Comparison of ENCODE assay signal across 17 cellular contexts in the genomic region with DNA sequence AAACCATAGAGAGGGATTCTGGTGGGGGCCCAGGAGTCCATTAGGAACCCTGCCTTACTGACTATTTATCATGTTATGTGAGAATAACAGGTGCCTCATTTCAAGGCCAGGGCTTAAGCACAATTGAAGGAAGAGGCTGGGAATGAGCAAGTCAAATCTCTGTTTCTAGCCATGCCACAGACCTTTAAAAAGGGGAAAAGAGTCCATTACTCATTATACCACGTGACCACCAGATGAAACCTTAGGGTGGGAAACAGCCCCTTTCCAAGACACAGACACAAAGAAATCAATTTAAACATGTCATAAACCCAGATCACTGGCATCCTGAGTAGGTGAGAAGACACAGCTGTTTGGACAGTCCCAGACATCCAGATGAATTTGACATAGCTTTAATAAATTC. TPM values are rescaled to one million over a fixed set of nuclear protein-coding genes. Genes with fewer than 3 reads are reported as not detected.
DNase-seq lines count a peak whose midpoint lies in the region; ATAC-seq, FAIRE-seq and TF ChIP-seq lines count a peak whose summit lies in the region.
"Had no signal": no experiment of that assay in that cellular context is flagged by ENCODE, and none has a peak within 500 bp of the region (broad histone marks: within the 10 kb centered on the region; RNA-seq: fewer than 3 reads in every experiment).

No MANE protein-coding gene starts in this region.

- H3K9me3 Mint-ChIP-seq in activated T-helper 17 cell treated with anti-CD3 and anti-CD28 coated beads, Interleukin-2, amount 50 U/mL, for 72 hours, result no peaks in the 10 kb centered on the region
- H3K9me3 Mint-ChIP-seq in stimulated activated effector memory CD8-positive, alpha-beta T cell treated with anti-CD3 and anti-CD28 coated beads, Interleukin-12 subunit alpha, Interleukin-12 subunit beta, amount 100 ng/mL, for 72 hours, result no peaks in the 10 kb centered on the region
- H3K9me3 Mint-ChIP-seq: CD4-positive, alpha-beta T cell; GM23338 had no signal

- intact Hi-C loops in HepG2 (cut with micrococcal nuclease; ENCODE audit: unreplicated experiment) (no loop called here), right lobe of liver (cut with DNase I) (no loop called here), breast epithelium (cut with DNase I; ENCODE audit: low total_unique reads) (no loop called here)

- no peak overlapping the region for H3K4me3 ChIP-seq in HepG2 (replicated peaks in 1 of 3; ENCODE audit: insufficient read depth in 1 of 3, low read depth in 2 of 3, low read length in 3 of 3)
- no peak overlapping the region for H3K4me3 ChIP-seq in right lobe of liver
- no peak overlapping the region for H3K4me3 ChIP-seq in gastroesophageal sphincter
- no peak overlapping the region for H3K4me3 ChIP-seq in breast epithelium
- H3K4me3 ChIP-seq: GM23338, MG63 had no signal

- TF ChIP-seq POLR2A in HepG2 (IDR thresholded peaks at IDR 0.05; ENCODE audit: insufficient read depth in 1 of 2, low read depth in 2 of 2, low read length in 2 of 2), result no peak
- no peak for TF ChIP-seq POLR2A in right lobe of liver (IDR thresholded peaks at IDR 0.05)
- TF ChIP-seq POLR2A in gastroesophageal sphincter (IDR thresholded peaks at IDR 0.05), result no peak
- no peak for TF ChIP-seq POLR2A in breast epithelium (IDR thresholded peaks at IDR 0.05)

- ATAC-seq in HepG2 (no peak), right lobe of liver (no peak), gastroesophageal sphincter (no peak), HG03520 (IDR thresholded peaks at IDR 0.05; ENCODE audit: unreplicated experiment) (no peak)
- peak; percentile 57 for ATAC-seq in activated T-helper 17 cell treated with anti-CD3 and anti-CD28 coated beads, Interleukin-2, amount 50 U/mL, for 72 hours (replicated peaks)
- ATAC-seq in stimulated activated effector memory CD8-positive, alpha-beta T cell treated with anti-CD3 and anti-CD28 coated beads, Interleukin-12 subunit alpha, Interleukin-12 subunit beta, amount 100 ng/mL, for 72 hours, result peak; percentile 21
- ATAC-seq: GM23338, PC-3 had no signal

- H3K27me3 ChIP-seq in HepG2 (ENCODE audit: control insufficient read depth in 1 of 2, insufficient read depth in 2 of 2, low read length in 2 of 2) (no peaks in the 10 kb centered on the region), right lobe of liver (no peaks in the 10 kb centered on the region), gastroesophageal sphincter (no peaks in the 10 kb centered on the region), breast epithelium (no peaks in the 10 kb centered on the region)

- H3K4me1 Mint-ChIP-seq in activated T-helper 17 cell treated with anti-CD3 and anti-CD28 coated beads, Interleukin-2, amount 50 U/mL, for 72 hours, result peaks cover 7% of the 10 kb centered on the region
- H3K4me1 Mint-ChIP-seq in stimulated activated effector memory CD8-positive, alpha-beta T cell treated with anti-CD3 and anti-CD28 coated beads, Interleukin-12 subunit alpha, Interleukin-12 subunit beta, amount 100 ng/mL, for 72 hours, result peaks cover 10% of the 10 kb centered on the region

- 0% methylated on average over 1 of the region's 1 CpG for WGBS in HepG2 (ENCODE audit: low lambda C conversion rate)
- WGBS in right lobe of liver (ENCODE audit: insufficient coverage, low coverage, low lambda C conversion rate, missing lambda C conversion rate), result 70% methylated on average over 1 of the region's 1 CpG
- WGBS in gastroesophageal sphincter (ENCODE audit: low coverage in 1 of 2), 2 donors, result 0% methylated on average over 1 of the region's 1 CpG; no CpG with 5 or more reads in 1 of the 2 donors

- TF ChIP-seq CTCF in HepG2 (CRISPR knock-in tag; IDR thresholded peaks at IDR 0.05) (no peak), right lobe of liver (IDR thresholded peaks at IDR 0.05) (no peak), gastroesophageal sphincter (IDR thresholded peaks at IDR 0.05) (no peak), breast epithelium (IDR thresholded peaks at IDR 0.05) (no peak)

- peaks cover 16% of the 10 kb centered on the region for H3K4me1 ChIP-seq in HepG2 (ENCODE audit: insufficient read depth, low read length)
- no peaks in the 10 kb centered on the region for H3K4me1 ChIP-seq in right lobe of liver
- H3K4me1 ChIP-seq in gastroesophageal sphincter, result peaks cover 0 to 34% (median 13%) of the 10 kb centered on the region in 3 donors
- peaks cover 0 to 4% of the 10 kb centered on the region in 2 donors for H3K4me1 ChIP-seq in breast epithelium

- no peaks in the 10 kb centered on the region for H3K79me2 ChIP-seq in HepG2 (ENCODE audit: insufficient read depth, low read length)

- in situ Hi-C loops in HepG2 (cut with HindIII; ENCODE audit: extremely low pct_ligation_motif_present, low pct_unique_long_range_greater_than_20kb), result no loop called here

- POLR2A ChIA-PET in HepG2 (lab: Yijun Ruan, JAX), result no interaction called here

- FAIRE-seq in HepG2 (lab: Jason Lieb, UNC), result no peak
- FAIRE-seq: GM18507 had no signal

- peaks cover 18% of the 10 kb centered on the region for H3K27me3 Mint-ChIP-seq in activated T-helper 17 cell treated with anti-CD3 and anti-CD28 coated beads, Interleukin-2, amount 50 U/mL, for 72 hours

- H3K4me2 ChIP-seq in HepG2 (ENCODE audit: low read depth, low read length), result no peak overlapping the region
- H3K4me2 ChIP-seq: GM23338 had no signal

- H3K36me3 Mint-ChIP-seq in activated T-helper 17 cell treated with anti-CD3 and anti-CD28 coated beads, Interleukin-2, amount 50 U/mL, for 72 hours (ENCODE audit: low read depth), result no peaks in the 10 kb centered on the region
- H3K36me3 Mint-ChIP-seq in stimulated activated effector memory CD8-positive, alpha-beta T cell treated with anti-CD3 and anti-CD28 coated beads, Interleukin-12 subunit alpha, Interleukin-12 subunit beta, amount 100 ng/mL, for 72 hours, result no peaks in the 10 kb centered on the region

- no peak overlapping the region for H3K4me3 Mint-ChIP-seq in activated T-helper 17 cell treated with anti-CD3 and anti-CD28 coated beads, Interleukin-2, amount 50 U/mL, for 72 hours
- H3K4me3 Mint-ChIP-seq in stimulated activated effector memory CD8-positive, alpha-beta T cell treated with anti-CD3 and anti-CD28 coated beads, Interleukin-12 subunit alpha, Interleukin-12 subunit beta, amount 100 ng/mL, for 72 hours, result no peak overlapping the region
- H3K4me3 Mint-ChIP-seq: CD4-positive, alpha-beta T cell; GM23338 had no signal

- no peak for TF ChIP-seq RAD21 in HepG2 (CRISPR knock-in tag; IDR thresholded peaks at IDR 0.05)

- BruUV-seq in HepG2 (replicated peaks; lab: Mats Ljungman, UMichigan), result no TSS peak

- H3K9ac ChIP-seq in HepG2 (ENCODE audit: insufficient read depth, low read depth, low read length), result no peak overlapping the region

- H3K36me3 ChIP-seq in HepG2 (replicated peaks in 1 of 2; ENCODE audit: control insufficient read depth in 1 of 2, insufficient read depth in 2 of 2, low read length in 2 of 2) (no peaks in the 10 kb centered on the region), right lobe of liver (no peaks in the 10 kb centered on the region), gastroesophageal sphincter (no peaks in the 10 kb centered on the region), breast epithelium (no peaks in the 10 kb centered on the region)
- H3K36me3 ChIP-seq: MG63 had no signal

- H3K9me3 ChIP-seq in HepG2 (ENCODE audit: low read length) (no peaks in the 10 kb centered on the region), right lobe of liver (no peaks in the 10 kb centered on the region), gastroesophageal sphincter (no peaks in the 10 kb centered on the region), breast epithelium (no peaks in the 10 kb centered on the region)
- H3K9me3 ChIP-seq: MG63 had no signal

- no peaks in the 10 kb centered on the region for H4K20me1 ChIP-seq in HepG2 (ENCODE audit: insufficient read depth, low read length)

- H3K27ac ChIP-seq in HepG2 (ENCODE audit: extremely low read length, insufficient read depth, low read length), result no peak overlapping the region
- no peak overlapping the region for H3K27ac ChIP-seq in right lobe of liver
- H3K27ac ChIP-seq in gastroesophageal sphincter, result peak overlapping the region in 3 of 4 donors; percentile 9 to 33 (median 15)
- no peak overlapping the region for H3K27ac ChIP-seq in breast epithelium
- H3K27ac ChIP-seq: HL-60 had no signal

- no peak for DNase-seq in HepG2 (ENCODE audit: low spot score)
- DNase-seq in right lobe of liver, result no peak
- DNase-seq in stimulated activated effector memory CD8-positive, alpha-beta T cell treated with anti-CD3 and anti-CD28 coated beads, Interleukin-12 subunit alpha, Interleukin-12 subunit beta, amount 100 ng/mL, for 72 hours (ENCODE audit: low spot score in 2 of 2), result no peak
- DNase-seq in breast epithelium (ENCODE audit: low spot score in 2 of 2), result no peak
- DNase-seq: ACHN; Calu3; CD4-positive, alpha-beta T cell; KG1; NCI-H187 treated with DMSO at 0.1 percent for 48 hours; PC-3 had no signal

- CTCF ChIA-PET in HepG2 (lab: Yijun Ruan, JAX; ENCODE audit: low intra/inter-chr PET ratio, low total read pairs), result no interaction called here

- TF ChIP-seq EP300 in HepG2 (IDR thresholded peaks at IDR 0.05; ENCODE audit: low read depth in 2 of 2, low read length in 2 of 2) (no peak), HepG2 (CRISPR knock-in tag; IDR thresholded peaks at IDR 0.05; ENCODE audit: borderline replicate concordance) (no peak), gastroesophageal sphincter (IDR thresholded peaks at IDR 0.05) (no peak)

- no peak overlapping the region for H2AFZ ChIP-seq in HepG2 (ENCODE audit: low read length)
- H2AFZ ChIP-seq: GM23338 had no signal

- no peak overlapping the region for H3K27ac Mint-ChIP-seq in activated T-helper 17 cell treated with anti-CD3 and anti-CD28 coated beads, Interleukin-2, amount 50 U/mL, for 72 hours
- H3K27ac Mint-ChIP-seq in stimulated activated effector memory CD8-positive, alpha-beta T cell treated with anti-CD3 and anti-CD28 coated beads, Interleukin-12 subunit alpha, Interleukin-12 subunit beta, amount 100 ng/mL, for 72 hours, result no peak overlapping the region
- H3K27ac Mint-ChIP-seq: CD4-positive, alpha-beta T cell; GM23338 had no signal

RNA-seq across cellular contexts. Expression of gene KRR1, which starts 39.5 kb away (rescaled TPM):
- total RNA-seq in HepG2 (2016; rRNA removed; fragmentation: Illumina TruSeq; extraction: Trizol) (103 and 161 TPM in 2 replicates), right lobe of liver (10 to 100 TPM; 14.1 to 25.3 (median 20.3) TPM), gastroesophageal sphincter (10 to 100 TPM; 33.0 to 46.2 (median 36.6) TPM), breast epithelium (10 to 100 TPM; 34.1 to 56.9 (median 36.4) TPM)
- 8.5 and 10.4 TPM in 2 replicates for total RNA-seq in HepG2 (2016; cell fraction: cytosol; rRNA removed; fragmentation: Illumina TruSeq; extraction: Trizol; ENCODE audit: low read depth)
- 98.7 and 161 TPM in 2 replicates for total RNA-seq in HepG2 (2016; cell fraction: insoluble cytoplasmic fraction; rRNA removed; fragmentation: Illumina TruSeq; extraction: Trizol)
- 15.5 and 22.5 TPM in 2 replicates for total RNA-seq in HepG2 (2016; cell fraction: membrane; rRNA removed; fragmentation: Illumina TruSeq; extraction: Trizol)
- 70.4 and 75.4 TPM in 2 replicates for total RNA-seq in HepG2 (2016; cell fraction: nucleus; rRNA removed; fragmentation: Illumina TruSeq; extraction: Trizol)
- polyA plus RNA-seq in HepG2 (2011; rRNA removed), result 12.4 and 19.3 TPM in 2 replicates
- 6.2 and 9.4 TPM in 2 replicates for polyA plus RNA-seq in HepG2 (2011; cell fraction: cytosol; rRNA removed)
- polyA plus RNA-seq in HepG2 (2011; cell fraction: nucleus; rRNA removed), result 12.0 and 14.6 TPM in 2 replicates
- polyA plus RNA-seq in HepG2 (2012), result 27.2 and 40.7 TPM in 2 replicates
- 2.2 and 3.6 TPM in 2 replicates for polyA plus RNA-seq in HepG2 (2016; cell fraction: cytosol; fragmentation: Illumina TruSeq; extraction: Trizol; ENCODE audit: low read depth)
- polyA plus RNA-seq in HepG2 (2016; cell fraction: insoluble cytoplasmic fraction; fragmentation: Illumina TruSeq; extraction: Trizol; ENCODE audit: low read depth), result 112 and 126 TPM in 2 replicates
- 5.4 and 6.5 TPM in 2 replicates for polyA plus RNA-seq in HepG2 (2016; cell fraction: membrane; fragmentation: Illumina TruSeq; extraction: Trizol; ENCODE audit: low read depth)
- polyA plus RNA-seq in HepG2 (2016; cell fraction: nucleus; fragmentation: Illumina TruSeq; extraction: Trizol; ENCODE audit: insufficient read depth, low read depth), result 71.8 and 72.7 TPM in 2 replicates
- 5.2 and 9.7 TPM in 2 replicates for polyA minus RNA-seq in HepG2 (2011; rRNA and poly(A)+ RNA removed; ENCODE audit: low replicate concordance)
- polyA minus RNA-seq in HepG2 (2011; cell fraction: cytosol; rRNA and poly(A)+ RNA removed), result 12.0 and 21.5 TPM in 2 replicates
- 83.9 and 96.6 TPM in 2 replicates for polyA minus RNA-seq in HepG2 (2011; cell fraction: nucleus; rRNA and poly(A)+ RNA removed)
- total RNA-seq in activated T-helper 17 cell treated with anti-CD3 and anti-CD28 coated beads, Interleukin-2, amount 50 U/mL, for 72 hours, result 100 to 1,000 TPM; 113 to 151 TPM

Comparison
In these comparisons a context has a peak if more than half of its experiments do, and no peak if none do; other contexts are left out.
1. ATAC-seq: peak in activated T-helper 17 cell treated with anti-CD3 and anti-CD28 coated beads, Interleukin-2, amount 50 U/mL, for 72 hours (single experiment) and stimulated activated effector memory CD8-positive, alpha-beta T cell treated with anti-CD3 and anti-CD28 coated beads, Interleukin-12 subunit alpha, Interleukin-12 subunit beta, amount 100 ng/mL, for 72 hours (single experiment); none in HepG2 (single experiment), right lobe of liver (0 of 4), gastroesophageal sphincter (single experiment) and HG03520 (single experiment).
2. H3K27ac ChIP-seq: peak in gastroesophageal sphincter (3 of 4); none in HepG2 (single experiment), right lobe of liver (0 of 3) and breast epithelium (0 of 2).